In genomic region chr20:5654557-5654956, GRCh38 we compare ENCODE assay signal across 9 cellular contexts. TPM values are rescaled to one million over a fixed set of nuclear protein-coding genes. Genes with fewer than 3 reads are reported as not detected.
DNase-seq lines count a peak whose midpoint lies in the region; ATAC-seq and TF ChIP-seq lines count a peak whose summit lies in the region.
"Had no signal": no experiment of that assay in that cellular context is flagged by ENCODE, and none has a peak within 500 bp of the region (broad histone marks: within the 10 kb centered on the region; RNA-seq: fewer than 3 reads in every experiment).

No MANE protein-coding gene starts in this region.

- H3K4me3 ChIP-seq in fibroblast of the aortic adventitia (ENCODE audit: low read depth, low read length), result no peak overlapping the region

- H3K27me3 Mint-ChIP-seq in activated T-cell treated with anti-CD3 and anti-CD28 coated beads, Interleukin-2, amount 50 U/mL, for 72 hours (ENCODE audit: low read depth), result no peaks in the 10 kb centered on the region

- DNase-seq in activated T-cell treated with anti-CD3 and anti-CD28 coated beads, Interleukin-2, amount 50 U/mL, for 72 hours, result no peak
- DNase-seq in activated T-cell treated with anti-CD3 and anti-CD28 coated beads, Interleukin-2, amount 50 U/mL, for 48 hours, result no peak
- peak; percentile 27 to 33 for DNase-seq in SHP77 (lab: John Stamatoyannopoulos, UW)
- DNase-seq in fibroblast of the aortic adventitia (ENCODE audit: low read depth), result peak; percentile 95
- DNase-seq in hepatic stellate cell (ENCODE audit: low spot score), result no peak
- DNase-seq in T1000 (lab: John Stamatoyannopoulos, UW), result no peak
- DNase-seq: stimulated activated CD4-positive, alpha-beta T cell treated with anti-CD3 and anti-CD28 coated beads, Interleukin-2, amount 100 ng/mL, for 24 hours had no signal

- no peaks in the 10 kb centered on the region for H3K9me3 Mint-ChIP-seq in activated T-cell treated with anti-CD3 and anti-CD28 coated beads, Interleukin-2, amount 50 U/mL, for 72 hours

- H3K36me3 Mint-ChIP-seq in activated T-cell treated with anti-CD3 and anti-CD28 coated beads, Interleukin-2, amount 50 U/mL, for 72 hours (ENCODE audit: insufficient read depth in 2 of 2), result no peaks in the 10 kb centered on the region

- peak overlapping the region; percentile 32 to 36 for H3K4me3 Mint-ChIP-seq in activated T-cell treated with anti-CD3 and anti-CD28 coated beads, Interleukin-2, amount 50 U/mL, for 72 hours

- peaks cover 52% of the 10 kb centered on the region for H3K4me1 Mint-ChIP-seq in activated T-cell treated with anti-CD3 and anti-CD28 coated beads, Interleukin-2, amount 50 U/mL, for 72 hours (ENCODE audit: low read depth)

- TF ChIP-seq CTCF in fibroblast of the aortic adventitia (IDR thresholded peaks at IDR 0.05; ENCODE audit: insufficient read depth, low read length), result no peak

- peak overlapping the region; percentile 51 for H3K27ac Mint-ChIP-seq in activated T-cell treated with anti-CD3 and anti-CD28 coated beads, Interleukin-2, amount 50 U/mL, for 72 hours

- peak; percentile 37 to 52 for ATAC-seq in activated T-cell treated with anti-CD3 and anti-CD28 coated beads, Interleukin-2, amount 50 U/mL, for 72 hours (replicated peaks in 1 of 2)
- ATAC-seq in HG02678 (IDR thresholded peaks at IDR 0.05; ENCODE audit: unreplicated experiment) (no peak), GM21423 (IDR thresholded peaks at IDR 0.05; ENCODE audit: unreplicated experiment) (no peak)

RNA-seq across cellular contexts. Expression of gene GPCPD1, which starts 43.8 kb away (rescaled TPM):
- total RNA-seq in activated T-cell treated with anti-CD3 and anti-CD28 coated beads, Interleukin-2, amount 50 U/mL, for 72 hours, result 10 to 100 TPM; 39.1 to 46.0 TPM
- total RNA-seq in fibroblast of the aortic adventitia (ENCODE audit: low replicate concordance), result 29.5 and 29.7 TPM in 2 replicates

Comparison
In these comparisons a context has a peak if more than half of its experiments do, and no peak if none do; other contexts are left out.
1. ATAC-seq: peak in activated T-cell treated with anti-CD3 and anti-CD28 coated beads, Interleukin-2, amount 50 U/mL, for 72 hours (2 of 2); none in HG02678 (single experiment) and GM21423 (single experiment).
2. DNase-seq: peak in SHP77 (2 of 2) and fibroblast of the aortic adventitia (single experiment); none in activated T-cell treated with anti-CD3 and anti-CD28 coated beads, Interleukin-2, amount 50 U/mL, for 72 hours (0 of 2), activated T-cell treated with anti-CD3 and anti-CD28 coated beads, Interleukin-2, amount 50 U/mL, for 48 hours (0 of 2), hepatic stellate cell (single experiment) and T1000 (single experiment).